Comparison of ENCODE assay signal across 1 cellular context in genomic region chr1:92711473-92712165, GRCh38.
TF ChIP-seq lines count a peak whose summit lies in the region.

No MANE protein-coding gene starts in this region.

TF ChIP-seq in K562, 482 proteins besides CTCF, POLR2A, EP300 and RAD21 (continued from another document):
- TF ChIP-seq PKNOX1 (IDR thresholded peaks at IDR 0.05) (peak; percentile 56), MEIS2 (IDR thresholded peaks at IDR 0.05; ENCODE audit: partially characterized antibody) (peak; percentile 78), TEAD1 (CRISPR knock-in tag; IDR thresholded peaks at IDR 0.05) (no peak), COPS2 (conservative IDR thresholded peaks at IDR 0.05) (no peak), FOXJ3 (CRISPR knock-in tag; IDR thresholded peaks at IDR 0.05) (no peak)
